9 cellular contexts compared by ENCODE assay signal in the genomic region with DNA sequence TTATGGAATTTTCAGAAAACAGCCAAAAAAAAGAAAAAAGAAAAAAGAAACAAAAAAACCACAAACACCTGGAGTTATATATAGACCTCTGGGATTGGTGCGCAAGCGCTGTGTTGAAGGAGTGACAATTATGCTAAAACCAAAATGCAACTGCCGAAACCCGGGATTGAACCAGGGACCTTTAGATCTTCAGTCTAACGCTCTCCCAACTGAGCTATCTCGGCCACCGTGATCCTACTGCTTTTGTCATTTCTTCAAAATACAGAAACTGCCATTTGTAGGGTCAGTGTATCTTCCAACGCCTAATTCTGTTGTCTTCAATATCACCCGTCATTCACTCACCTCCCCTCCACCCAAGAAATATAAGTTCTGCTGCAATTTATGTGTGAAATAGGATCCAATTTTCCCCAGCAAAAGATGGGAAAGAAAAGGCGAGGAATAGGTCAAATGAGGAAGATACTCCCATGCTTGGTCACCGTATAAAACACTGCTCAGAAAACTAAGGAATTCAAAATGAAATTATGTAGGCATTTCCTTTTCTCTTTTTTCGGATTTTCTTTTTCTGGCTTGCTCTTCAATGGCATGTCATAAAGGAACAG.
DNase-seq lines count a peak whose midpoint lies in the region; ATAC-seq and TF ChIP-seq lines count a peak whose summit lies in the region.
"Had no signal": no experiment of that assay in that cellular context is flagged by ENCODE, and none has a peak within 500 bp of the region (broad histone marks: within the 10 kb centered on the region; RNA-seq: fewer than 3 reads in every experiment).

No MANE protein-coding gene starts in this region.

- H3K4me3 ChIP-seq in fibroblast of lung (replicated peaks in 1 of 4; ENCODE audit: control extremely low read depth in 1 of 4, insufficient read depth in 1 of 4, low read depth in 3 of 4, low read length in 4 of 4): peak overlapping the region; percentile 19 to 63 (median 38)
- no peak overlapping the region for H3K4me3 ChIP-seq in left ventricle myocardium inferior
- H3K4me3 ChIP-seq in heart right ventricle: no peak overlapping the region
- H3K4me3 ChIP-seq: lung had no signal

- H2AFZ ChIP-seq in fibroblast of lung (ENCODE audit: low read length): no peak overlapping the region

- peak overlapping the region; percentile 81 for H3K4me2 ChIP-seq in fibroblast of lung (ENCODE audit: extremely low read depth, insufficient read depth, low read length)

- peaks cover 19% of the 10 kb centered on the region for H3K27me3 ChIP-seq in fibroblast of lung (ENCODE audit: control insufficient read depth, insufficient read depth, low read length)
- H3K27me3 ChIP-seq in left ventricle myocardium inferior (ENCODE audit: low read depth): peaks cover 100% of the 10 kb centered on the region
- peaks cover 20 to 100% (median 98%) of the 10 kb centered on the region in 7 donors for H3K27me3 ChIP-seq in heart right ventricle

- peak overlapping the region in 1 of 2 donors; percentile 88 for H3K27ac Mint-ChIP-seq in stimulated activated naive CD8-positive, alpha-beta T cell treated with anti-CD3 and anti-CD28 coated beads, Interleukin-15, amount 100 ng/mL, for 72 hours

- 4 to 6% methylated on average over 12 of the region's 12 CpGs for WGBS in heart right ventricle, 2 donors

- no peaks in the 10 kb centered on the region for H4K20me1 ChIP-seq in fibroblast of lung (ENCODE audit: control insufficient read depth, extremely low read depth, insufficient read depth, low read length)

- no peak overlapping the region for H3K9ac ChIP-seq in fibroblast of lung (ENCODE audit: insufficient read depth, low read length)

- H3K4me3 Mint-ChIP-seq in stimulated activated naive CD8-positive, alpha-beta T cell treated with anti-CD3 and anti-CD28 coated beads, Interleukin-15, amount 100 ng/mL, for 72 hours: peak overlapping the region; percentile 23 to 37

- ATAC-seq in stimulated activated naive CD8-positive, alpha-beta T cell treated with anti-CD3 and anti-CD28 coated beads, Interleukin-15, amount 100 ng/mL, for 72 hours: peak; percentile 33
- no peak for ATAC-seq in heart right ventricle
- ATAC-seq in HG02970 (IDR thresholded peaks at IDR 0.05; ENCODE audit: low FRiP score, unreplicated experiment): no peak

- H3K36me3 ChIP-seq in fibroblast of lung (ENCODE audit: control insufficient read depth, insufficient read depth, low read length): no peaks in the 10 kb centered on the region
- H3K36me3 ChIP-seq in left ventricle myocardium inferior: no peaks in the 10 kb centered on the region
- H3K36me3 ChIP-seq in heart right ventricle: no peaks in the 10 kb centered on the region

- no peaks in the 10 kb centered on the region for H3K79me2 ChIP-seq in fibroblast of lung (ENCODE audit: control insufficient read depth, insufficient read depth, low read length)

- H3K4me1 ChIP-seq in fibroblast of lung (ENCODE audit: control insufficient read depth, extremely low read depth, insufficient read depth, low read length): no peaks in the 10 kb centered on the region
- H3K4me1 ChIP-seq in left ventricle myocardium inferior: no peaks in the 10 kb centered on the region
- H3K4me1 ChIP-seq in heart right ventricle: peaks cover 0 to 13% (median 0%) of the 10 kb centered on the region in 9 donors

- H3K27ac ChIP-seq in fibroblast of lung (ENCODE audit: insufficient read depth, low read length): no peak overlapping the region
- no peak overlapping the region for H3K27ac ChIP-seq in left ventricle myocardium inferior (replicated peaks)
- H3K27ac ChIP-seq in heart right ventricle: no peak overlapping the region

- H3K9me3 Mint-ChIP-seq in stimulated activated naive CD8-positive, alpha-beta T cell treated with anti-CD3 and anti-CD28 coated beads, Interleukin-15, amount 100 ng/mL, for 72 hours: peaks cover 3 to 10% of the 10 kb centered on the region in 2 donors

- intact Hi-C loops in left ventricle myocardium inferior (cut with micrococcal nuclease) (no loop called here), heart right ventricle (cut with DNase I) (no loop called here)

- H3K9me3 ChIP-seq in fibroblast of lung (ENCODE audit: control insufficient read depth, insufficient read depth, low read depth, low read length): no peaks in the 10 kb centered on the region
- H3K9me3 ChIP-seq in left ventricle myocardium inferior (replicated peaks): no peaks in the 10 kb centered on the region
- H3K9me3 ChIP-seq in heart right ventricle: peaks cover 0 to 6% (median 0%) of the 10 kb centered on the region in 11 donors

- peaks cover 35% of the 10 kb centered on the region for H3K4me1 Mint-ChIP-seq in stimulated activated naive CD8-positive, alpha-beta T cell treated with anti-CD3 and anti-CD28 coated beads, Interleukin-15, amount 100 ng/mL, for 72 hours

- peaks cover 97% of the 10 kb centered on the region for H3K27me3 Mint-ChIP-seq in stimulated activated naive CD8-positive, alpha-beta T cell treated with anti-CD3 and anti-CD28 coated beads, Interleukin-15, amount 100 ng/mL, for 72 hours

- TF ChIP-seq CTCF in fibroblast of lung (conservative IDR thresholded peaks at IDR 0.05 in 1 of 2, IDR thresholded peaks at IDR 0.05 in 1 of 2; ENCODE audit: low read depth in 1 of 2, low read length in 2 of 2): no peak
- no peak for TF ChIP-seq CTCF in left ventricle myocardium inferior (IDR thresholded peaks at IDR 0.05; ENCODE audit: borderline replicate concordance)
- TF ChIP-seq CTCF in heart right ventricle (IDR thresholded peaks at IDR 0.05): no peak

- DNase-seq in AML-193 (lab: John Stamatoyannopoulos, UW) (peak; percentile 56 to 73), HS-5 (ENCODE audit: low read depth) (peak; percentile 58), SHP77 treated with DMSO at 0.1 percent for 48 hours (lab: John Stamatoyannopoulos, UW) (peak; percentile 45), fibroblast of lung (ENCODE audit: low read depth in 2 of 2) (peak; percentile 42 to 57), left ventricle myocardium inferior (no peak), heart right ventricle (no peak)
- peak in 1 of 2 donors; percentile 56 for DNase-seq in stimulated activated naive CD8-positive, alpha-beta T cell treated with anti-CD3 and anti-CD28 coated beads, Interleukin-15, amount 100 ng/mL, for 72 hours

Comparison
In these comparisons a context has a peak if more than half of its experiments do, and no peak if none do; other contexts are left out.
1. DNase-seq: peak in AML-193 (2 of 2), HS-5 (single experiment), SHP77 treated with DMSO at 0.1 percent for 48 hours (single experiment) and fibroblast of lung (2 of 2); none in left ventricle myocardium inferior (single experiment) and heart right ventricle (0 of 2).
2. H3K4me3 ChIP-seq: peak in fibroblast of lung (4 of 4); none in left ventricle myocardium inferior (single experiment) and heart right ventricle (0 of 10).